1 cellular context compared by ENCODE assay signal in the genomic region with DNA sequence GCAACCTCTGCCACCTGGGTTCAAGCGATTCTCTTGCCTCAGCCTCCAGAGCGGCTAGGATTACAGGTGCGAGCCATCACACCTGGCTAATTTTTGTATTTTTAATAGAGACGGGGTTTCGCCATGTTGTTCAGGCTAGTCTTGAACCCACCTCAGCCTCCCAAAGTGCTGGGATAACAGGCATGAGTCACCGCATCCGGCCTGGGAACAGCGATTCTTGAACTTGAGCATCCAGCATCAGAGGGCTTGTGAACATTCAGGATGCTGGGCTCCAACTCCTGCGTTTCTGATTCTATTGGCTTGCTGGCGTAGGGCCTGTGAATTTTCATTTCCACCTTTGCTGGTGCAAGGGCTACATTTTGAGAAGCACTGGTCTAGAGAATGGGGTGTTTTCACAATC.
TF ChIP-seq lines count a peak whose summit lies in the region.

No MANE protein-coding gene starts in this region.

TF ChIP-seq in liver, 16 proteins besides CTCF, POLR2A, EP300 and RAD21 (continued from another document):
- TF ChIP-seq GABPA (IDR thresholded peaks at IDR 0.05 in 1 of 2, conservative IDR thresholded peaks at IDR 0.05 in 1 of 2) = no peak
- TF ChIP-seq, protein P1, sequence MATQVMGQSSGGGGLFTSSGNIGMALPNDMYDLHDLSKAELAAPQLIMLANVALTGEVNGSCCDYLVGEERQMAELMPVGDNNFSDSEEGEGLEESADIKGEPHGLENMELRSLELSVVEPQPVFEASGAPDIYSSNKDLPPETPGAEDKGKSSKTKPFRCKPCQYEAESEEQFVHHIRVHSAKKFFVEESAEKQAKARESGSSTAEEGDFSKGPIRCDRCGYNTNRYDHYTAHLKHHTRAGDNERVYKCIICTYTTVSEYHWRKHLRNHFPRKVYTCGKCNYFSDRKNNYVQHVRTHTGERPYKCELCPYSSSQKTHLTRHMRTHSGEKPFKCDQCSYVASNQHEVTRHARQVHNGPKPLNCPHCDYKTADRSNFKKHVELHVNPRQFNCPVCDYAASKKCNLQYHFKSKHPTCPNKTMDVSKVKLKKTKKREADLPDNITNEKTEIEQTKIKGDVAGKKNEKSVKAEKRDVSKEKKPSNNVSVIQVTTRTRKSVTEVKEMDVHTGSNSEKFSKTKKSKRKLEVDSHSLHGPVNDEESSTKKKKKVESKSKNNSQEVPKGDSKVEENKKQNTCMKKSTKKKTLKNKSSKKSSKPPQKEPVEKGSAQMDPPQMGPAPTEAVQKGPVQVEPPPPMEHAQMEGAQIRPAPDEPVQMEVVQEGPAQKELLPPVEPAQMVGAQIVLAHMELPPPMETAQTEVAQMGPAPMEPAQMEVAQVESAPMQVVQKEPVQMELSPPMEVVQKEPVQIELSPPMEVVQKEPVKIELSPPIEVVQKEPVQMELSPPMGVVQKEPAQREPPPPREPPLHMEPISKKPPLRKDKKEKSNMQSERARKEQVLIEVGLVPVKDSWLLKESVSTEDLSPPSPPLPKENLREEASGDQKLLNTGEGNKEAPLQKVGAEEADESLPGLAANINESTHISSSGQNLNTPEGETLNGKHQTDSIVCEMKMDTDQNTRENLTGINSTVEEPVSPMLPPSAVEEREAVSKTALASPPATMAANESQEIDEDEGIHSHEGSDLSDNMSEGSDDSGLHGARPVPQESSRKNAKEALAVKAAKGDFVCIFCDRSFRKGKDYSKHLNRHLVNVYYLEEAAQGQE (IDR thresholded peaks at IDR 0.05) = no peak
